27 cellular contexts compared by ENCODE assay signal in the genomic region with DNA sequence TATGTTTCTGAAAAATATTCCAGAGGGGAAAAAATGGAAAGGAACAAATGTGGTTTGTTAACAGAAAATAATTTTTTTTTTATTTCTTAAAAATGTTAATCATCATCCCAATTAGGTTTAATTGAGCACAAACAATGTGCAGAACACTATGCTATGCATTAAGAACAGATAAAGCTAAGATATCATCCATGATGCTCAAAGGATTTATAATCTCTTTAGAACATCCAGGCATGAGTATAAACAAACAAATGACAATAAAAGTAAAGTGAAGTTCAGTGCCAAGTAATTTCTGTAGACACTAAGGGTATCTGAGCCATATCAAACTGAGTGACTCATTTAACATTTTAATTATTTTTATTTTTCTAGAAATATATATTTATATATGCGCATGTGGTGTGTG.
"Had no signal": no experiment of that assay in that cellular context is flagged by ENCODE, and none has a peak within 500 bp of the region (broad histone marks: within the 10 kb centered on the region; RNA-seq: fewer than 3 reads in every experiment).

No MANE protein-coding gene starts in this region.

- H3K27ac ChIP-seq: colonic mucosa, coronary artery, dorsolateral prefrontal cortex, epithelial cell of prostate, esophagus muscularis mucosa, esophagus squamous epithelium, foreskin keratinocyte, gastrocnemius medialis, gastroesophageal sphincter, heart left ventricle, heart right ventricle, hepatocyte had no signal

- FAIRE-seq: colon, endothelial cell of umbilical vein had no signal

- H3K9me3 ChIP-seq: colonic mucosa, esophagus squamous epithelium, gastrocnemius medialis had no signal

- H3K4me2 ChIP-seq: hepatocyte had no signal

- H3K4me3 ChIP-seq: colonic mucosa, coronary artery, dorsolateral prefrontal cortex, esophagus muscularis mucosa, esophagus squamous epithelium, gastrocnemius medialis, gastroesophageal sphincter, heart left ventricle, heart right ventricle, hepatocyte had no signal

- H2AFZ ChIP-seq: hepatocyte had no signal

- H3K4me1 ChIP-seq: colonic mucosa, esophagus muscularis mucosa, esophagus squamous epithelium, gastrocnemius medialis, gastroesophageal sphincter, heart left ventricle, heart right ventricle had no signal

- DNase-seq: colonic mucosa; cortex of kidney; dermis blood vessel endothelial cell; dorsolateral prefrontal cortex; effector CD4-positive, alpha-beta T cell; effector CD8-positive, alpha-beta T cell; effector memory CD4-positive, alpha-beta T cell; effector memory CD8-positive, alpha-beta T cell; endodermal cell; erythroblast; esophagus squamous epithelium; foreskin fibroblast; foreskin keratinocyte; foreskin melanocyte; gastrocnemius medialis; glutamatergic neuron; head of caudate nucleus; heart left ventricle; heart right ventricle had no signal

- H3K27me3 ChIP-seq: colonic mucosa, dorsolateral prefrontal cortex, esophagus muscularis mucosa, esophagus squamous epithelium, foreskin keratinocyte, gastrocnemius medialis, gastroesophageal sphincter, heart left ventricle, heart right ventricle, hepatocyte had no signal

- H3K36me3 ChIP-seq: colonic mucosa, esophagus muscularis mucosa, esophagus squamous epithelium, gastrocnemius medialis, gastroesophageal sphincter, heart left ventricle, heart right ventricle had no signal

- ATAC-seq: effector memory CD8-positive, alpha-beta T cell; esophagus mucosa; foreskin keratinocyte; gastrocnemius medialis; gastroesophageal sphincter; heart left ventricle; heart right ventricle had no signal

- H3K79me2 ChIP-seq: hepatocyte had no signal
